ENCODE assay signal across 8 cellular contexts in genomic region chr19:17260842-17261325, GRCh38. TPM values are rescaled to one million over a fixed set of nuclear protein-coding genes. Genes with fewer than 3 reads are reported as not detected.
DNase-seq lines count a peak whose midpoint lies in the region; ATAC-seq and TF ChIP-seq lines count a peak whose summit lies in the region.

No MANE protein-coding gene starts in this region.

- intact Hi-C loops in Panc1 (cut with micrococcal nuclease; ENCODE audit: unreplicated experiment), result no loop called here
- intact Hi-C loops in thyroid gland (cut with DNase I), result loop anchor here (10.0 kb wide), 1 partner anchor 46 kb away; the partner anchor contains the start of gene USE1

- CTCF ChIA-PET in Panc1 (lab: Charles Lee), result interaction anchor here (0.6 to 0.7 kb wide), 2 partner anchors 12 to 21 kb away, joined by 3 to 10 read pairs; partner anchors contain the start of gene ANKLE1

- POLR2A ChIA-PET in Panc1 (lab: Charles Lee), result no interaction called here

- H3K4me1 ChIP-seq in Panc1 (ENCODE audit: control insufficient read depth, insufficient read depth, low read length), result no peaks in the 10 kb centered on the region
- H3K4me1 ChIP-seq in thyroid gland, result no peaks in the 10 kb centered on the region

- TF ChIP-seq CTCF in Panc1 (IDR thresholded peaks at IDR 0.05) (peak; percentile 94), thyroid gland (IDR thresholded peaks at IDR 0.05) (peak; percentile 66 to 90 (median 88))

- no TSS peak for BruUV-seq in Panc1 (replicated peaks; lab: Mats Ljungman, UMichigan)

- 18 to 19% methylated on average over 15 of the region's 15 CpGs for WGBS in thyroid gland, 2 donors

- in situ Hi-C loops in Panc1 (cut with HindIII; ENCODE audit: low pct_unique_long_range_greater_than_20kb, low sequenced_read_pairs), result no loop called here

- no peak for TF ChIP-seq POLR2A in thyroid gland (IDR thresholded peaks at IDR 0.05)

- no peaks in the 10 kb centered on the region for H3K36me3 ChIP-seq in Panc1 (ENCODE audit: control insufficient read depth, insufficient read depth, low read length)
- no peaks in the 10 kb centered on the region for H3K36me3 ChIP-seq in thyroid gland

- ATAC-seq in GM19463 (IDR thresholded peaks at IDR 0.05; ENCODE audit: unreplicated experiment) (peak; percentile 76), Panc1 (peak; percentile 99)

- no peak overlapping the region for H3K4me3 ChIP-seq in Panc1 (ENCODE audit: low read depth in 2 of 2, low read length in 2 of 2)
- H3K4me3 ChIP-seq in thyroid gland (replicated peaks in 1 of 3), result no peak overlapping the region

- DNase-seq in CD1c-positive myeloid dendritic cell (ENCODE audit: extremely low spot score) (peak; percentile 91), KG1 (lab: John Stamatoyannopoulos, UW) (peak; percentile 52), Panc1 (ENCODE audit: low read depth, low spot score) (peak; percentile 52), fibroblast of peridontal ligament (ENCODE audit: extremely low read depth) (peak; percentile 62), nucleus accumbens (lab: John Stamatoyannopoulos, UW) (peak in 30 of 56 donors; percentile 3 to 70 (median 34)), thyroid gland (peak; percentile 79 to 88)
- DNase-seq in activated T-cell treated with anti-CD3 and anti-CD28 coated beads, Interleukin-2, amount 50 U/mL, for 1 hour, result peak; percentile 88

- H3K9me3 ChIP-seq in Panc1 (ENCODE audit: control insufficient read depth, insufficient read depth, low read depth, low read length) (no peaks in the 10 kb centered on the region), thyroid gland (no peaks in the 10 kb centered on the region)

- H3K27me3 ChIP-seq in Panc1 (ENCODE audit: control insufficient read depth, insufficient read depth, low read length), result no peaks in the 10 kb centered on the region
- no peaks in the 10 kb centered on the region for H3K27me3 ChIP-seq in thyroid gland

- H3K27ac ChIP-seq in Panc1 (ENCODE audit: low read length) (peak overlapping the region; percentile 61; the same call in 1 of the 2 replicates), thyroid gland (no peak overlapping the region)

RNA-seq across cellular contexts. Expression of gene USHBP1, which starts 3.7 kb away (rescaled TPM):
- not detected for total RNA-seq in Panc1 (2021; ENCODE audit: unreplicated experiment)
- 0.39 TPM for polyA plus RNA-seq in Panc1 (2012; ENCODE audit: insufficient read length)
- total RNA-seq in thyroid gland, result 10 to 100 TPM in 3 of 4 donors, 1 to 10 TPM in 1; 8.9 to 24.3 (median 11.1) TPM

RNA-seq across cellular contexts. Expression of gene BABAM1, which starts 6.4 kb away (rescaled TPM):
- total RNA-seq in Panc1 (2021; ENCODE audit: unreplicated experiment), result 79.5 TPM
- polyA plus RNA-seq in Panc1 (2012; ENCODE audit: insufficient read length), result 119 TPM
- total RNA-seq in thyroid gland, result 10 to 100 TPM; 49.6 to 87.5 (median 71.1) TPM

RNA-seq across cellular contexts. Expression of gene NR2F6, which starts 15.2 kb away (rescaled TPM):
- total RNA-seq in Panc1 (2021; ENCODE audit: unreplicated experiment) (173 TPM), thyroid gland (100 to 1,000 TPM in 2 of 4 donors, 10 to 100 TPM in 2; 66.0 to 117 (median 97.9) TPM)
- 246 TPM for polyA plus RNA-seq in Panc1 (2012; ENCODE audit: insufficient read length)

RNA-seq across cellular contexts. Expression of gene ANKLE1, which starts 20.8 kb away (rescaled TPM):
- total RNA-seq in Panc1 (2021; ENCODE audit: unreplicated experiment), result 1.1 TPM
- polyA plus RNA-seq in Panc1 (2012; ENCODE audit: insufficient read length), result 1.4 TPM
- under 1 TPM; 0.11 to 0.40 (median 0.27) TPM for total RNA-seq in thyroid gland

RNA-seq across cellular contexts. Expression of gene OCEL1, which starts 34.9 kb away (rescaled TPM):
- 37.1 TPM for total RNA-seq in Panc1 (2021; ENCODE audit: unreplicated experiment)
- polyA plus RNA-seq in Panc1 (2012; ENCODE audit: insufficient read length), result 41.8 TPM
- total RNA-seq in thyroid gland, result 10 to 100 TPM in 3 of 4 donors, 1 to 10 TPM in 1; 9.7 to 33.5 (median 21.8) TPM

Comparison
In these comparisons a context has a peak if more than half of its experiments do, and no peak if none do; other contexts are left out.
1. DNase-seq: peak in every context shown above with its lines; median percentile 91 in CD1c-positive myeloid dendritic cell; 88 in activated T-cell treated with anti-CD3 and anti-CD28 coated beads, Interleukin-2, amount 50 U/mL, for 1 hour; 84 in thyroid gland; 62 in fibroblast of peridontal ligament; 52 in KG1; 52 in Panc1; 34 in nucleus accumbens.